In genomic region chr13:41271456-41272285, GRCh38 we compare ENCODE assay signal across 23 cellular contexts. TPM values are rescaled to one million over a fixed set of nuclear protein-coding genes. Genes with fewer than 3 reads are reported as not detected.
A peak's percentile ranks its signal among the peaks of the same experiment; 100 is the strongest.
DNase-seq lines count a peak whose midpoint lies in the region; ATAC-seq, FAIRE-seq and TF ChIP-seq lines count a peak whose summit lies in the region.
"Had no signal": no experiment of that assay in that cellular context is flagged by ENCODE, and none has a peak within 500 bp of the region (broad histone marks: within the 10 kb centered on the region; RNA-seq: fewer than 3 reads in every experiment).

No MANE protein-coding gene starts in this region.

- POLR2A ChIA-PET in activated CD4-positive, alpha-beta T cell treated with anti-CD3 and anti-CD28 coated beads, Interleukin-2, amount 10 ng/mL, durations not matched to agents 7 days and 5 days (lab: Charles Lee) = no interaction called here

- no peak for TF ChIP-seq POLR2A in tibial nerve (IDR thresholded peaks at IDR 0.05)

- peak overlapping the region; percentile 78 for H3K27ac Mint-ChIP-seq in activated CD4-positive, alpha-beta T cell treated with anti-CD3 and anti-CD28 coated beads, Interleukin-2, amount 10 ng/mL, durations not matched to agents 7 days and 5 days

- no peaks in the 10 kb centered on the region for H3K27me3 Mint-ChIP-seq in activated CD4-positive, alpha-beta T cell treated with anti-CD3 and anti-CD28 coated beads, Interleukin-2, amount 10 ng/mL, durations not matched to agents 7 days and 5 days
- H3K27me3 Mint-ChIP-seq in activated T-cell treated with anti-CD3 and anti-CD28 coated beads, Interleukin-2, amount 50 U/mL, for 4 hours (ENCODE audit: low read depth) = no peaks in the 10 kb centered on the region

- H3K27me3 ChIP-seq in tibial nerve = no peaks in the 10 kb centered on the region
- H3K27me3 ChIP-seq: dorsolateral prefrontal cortex, esophagus muscularis mucosa, upper lobe of left lung had no signal

- TF ChIP-seq EP300 in tibial nerve (IDR thresholded peaks at IDR 0.05) = no peak

- H3K4me1 ChIP-seq in tibial nerve = no peaks in the 10 kb centered on the region
- H3K4me1 ChIP-seq: esophagus muscularis mucosa, upper lobe of left lung had no signal

- no peak for DNase-seq in activated CD4-positive, alpha-beta T cell treated with anti-CD3 and anti-CD28 coated beads, Interleukin-2, amount 10 ng/mL, durations not matched to agents 7 days and 5 days
- no peak for DNase-seq in activated CD4-positive, alpha-beta T cell treated with anti-CD3 and anti-CD28 coated beads, Interleukin-2, amount 50 U/mL, for 1 hour
- no peak for DNase-seq in activated T-cell treated with anti-CD3 and anti-CD28 coated beads, Interleukin-2, amount 50 U/mL, for 4 hours
- DNase-seq in renal cortical epithelial cell (ENCODE audit: low read depth) (peak; percentile 17), NCI-H510A treated with DMSO at 0.1 percent for 48 hours (lab: John Stamatoyannopoulos, UW) (no peak), D721Med (ENCODE audit: insufficient read length, low spot score) (no peak), tibial nerve (ENCODE audit: low spot score in 2 of 2) (no peak)
- DNase-seq: activated CD4-positive, alpha-beta T cell treated with anti-CD3 and anti-CD28 coated beads for 4 hours; activated gamma-delta T cell; dorsolateral prefrontal cortex; GDM1; glutamatergic neuron; NCI-H226; NK-92 treated with Interleukin-12 subunit alpha and Interleukin-12 subunit beta, amount 100 ng/mL, for 24 hours; stimulated activated CD4-positive, alpha-beta T cell treated with anti-CD3 and anti-CD28 coated beads, Interleukin-4, amount 100 ng/mL, for 1 hour; stimulated activated CD8-positive, alpha-beta memory T cell treated with anti-CD3 and anti-CD28 coated beads, Interleukin-4, amount 100 ng/mL, for 48 hours; upper lobe of left lung had no signal

- H3K27ac ChIP-seq in tibial nerve = peak overlapping the region in 1 of 4 donors; percentile 7
- H3K27ac ChIP-seq: dorsolateral prefrontal cortex, esophagus muscularis mucosa, HL-60, upper lobe of left lung had no signal

- H3K9me3 ChIP-seq in tibial nerve = peaks cover 0 to 7% (median 0%) of the 10 kb centered on the region in 4 donors

- 82 to 83% methylated on average over 6 of the region's 6 CpGs for WGBS in tibial nerve, 2 donors

- H3K36me3 ChIP-seq in tibial nerve = no peaks in the 10 kb centered on the region
- H3K36me3 ChIP-seq: esophagus muscularis mucosa, upper lobe of left lung had no signal

- H3K36me3 Mint-ChIP-seq in activated CD4-positive, alpha-beta T cell treated with anti-CD3 and anti-CD28 coated beads, Interleukin-2, amount 10 ng/mL, durations not matched to agents 7 days and 5 days (ENCODE audit: low read depth) = peaks cover 17% of the 10 kb centered on the region
- H3K36me3 Mint-ChIP-seq in activated T-cell treated with anti-CD3 and anti-CD28 coated beads, Interleukin-2, amount 50 U/mL, for 4 hours (ENCODE audit: insufficient read depth) = no peaks in the 10 kb centered on the region

- TF ChIP-seq CTCF in D721Med (IDR thresholded peaks at IDR 0.05; ENCODE audit: insufficient read depth, missing control alignments) (no peak), tibial nerve (IDR thresholded peaks at IDR 0.05) (no peak)

- FAIRE-seq in D721Med (lab: Jason Lieb, UNC) = no peak
- FAIRE-seq: A204.1 had no signal

- no peak overlapping the region for H3K4me3 ChIP-seq in tibial nerve
- H3K4me3 ChIP-seq: dorsolateral prefrontal cortex, esophagus muscularis mucosa, upper lobe of left lung had no signal

- no peak overlapping the region for H3K4me3 Mint-ChIP-seq in activated CD4-positive, alpha-beta T cell treated with anti-CD3 and anti-CD28 coated beads, Interleukin-2, amount 10 ng/mL, durations not matched to agents 7 days and 5 days
- peak overlapping the region; percentile 38 for H3K4me3 Mint-ChIP-seq in activated T-cell treated with anti-CD3 and anti-CD28 coated beads, Interleukin-2, amount 50 U/mL, for 4 hours

- H3K4me1 Mint-ChIP-seq in activated CD4-positive, alpha-beta T cell treated with anti-CD3 and anti-CD28 coated beads, Interleukin-2, amount 10 ng/mL, durations not matched to agents 7 days and 5 days = peaks cover 13% of the 10 kb centered on the region
- peaks cover 15% of the 10 kb centered on the region for H3K4me1 Mint-ChIP-seq in activated T-cell treated with anti-CD3 and anti-CD28 coated beads, Interleukin-2, amount 50 U/mL, for 4 hours (ENCODE audit: low read depth)

- peak; percentile 62 for ATAC-seq in GM21423 (IDR thresholded peaks at IDR 0.05; ENCODE audit: unreplicated experiment)
- peak; percentile 34 to 54 for ATAC-seq in activated T-cell treated with anti-CD3 and anti-CD28 coated beads, Interleukin-2, amount 50 U/mL, for 4 hours
- ATAC-seq: Right ventricle myocardium inferior, sciatic nerve had no signal

- H3K9me3 Mint-ChIP-seq in activated CD4-positive, alpha-beta T cell treated with anti-CD3 and anti-CD28 coated beads, Interleukin-2, amount 10 ng/mL, durations not matched to agents 7 days and 5 days = peaks cover 21% of the 10 kb centered on the region
- H3K9me3 Mint-ChIP-seq in activated T-cell treated with anti-CD3 and anti-CD28 coated beads, Interleukin-2, amount 50 U/mL, for 4 hours = peaks cover 4% of the 10 kb centered on the region

- CTCF ChIA-PET in activated CD4-positive, alpha-beta T cell treated with anti-CD3 and anti-CD28 coated beads, Interleukin-2, amount 10 ng/mL, durations not matched to agents 7 days and 5 days (lab: Charles Lee) = interaction anchor here (0.7 to 2.3 kb wide), 3 partner anchors 7 to 80 kb away, joined by 3 to 13 read pairs (median 5); no protein-coding TSS in a partner anchor

RNA-seq across cellular contexts. Expression of gene MTRF1, which starts 8.3 kb away (rescaled TPM):
- 10 to 100 TPM; 22.0 to 23.0 TPM for total RNA-seq in activated CD4-positive, alpha-beta T cell treated with anti-CD3 and anti-CD28 coated beads, Interleukin-2, amount 10 ng/mL, durations not matched to agents 7 days and 5 days
- total RNA-seq in activated T-cell treated with anti-CD3 and anti-CD28 coated beads, Interleukin-2, amount 50 U/mL, for 4 hours = 10 to 100 TPM; 12.8 to 14.5 (median 13.1) TPM
- total RNA-seq in renal cortical epithelial cell (7.3 and 15.9 TPM in 2 replicates), tibial nerve (10 to 100 TPM in 1 of 4 donors, 1 to 10 TPM in 3; 2.5 to 27.3 (median 7.3) TPM)

RNA-seq across cellular contexts. Expression of gene NAA16, which starts 39.4 kb away (rescaled TPM):
- 10 to 100 TPM; 35.9 to 42.0 TPM for total RNA-seq in activated CD4-positive, alpha-beta T cell treated with anti-CD3 and anti-CD28 coated beads, Interleukin-2, amount 10 ng/mL, durations not matched to agents 7 days and 5 days
- 10 to 100 TPM; 20.5 to 23.3 (median 21.3) TPM for total RNA-seq in activated T-cell treated with anti-CD3 and anti-CD28 coated beads, Interleukin-2, amount 50 U/mL, for 4 hours
- 5.2 and 21.6 TPM in 2 replicates for total RNA-seq in renal cortical epithelial cell
- 10 to 100 TPM; 28.7 to 45.3 (median 37.6) TPM for total RNA-seq in tibial nerve
